1 cellular context compared by ENCODE assay signal in genomic region chr2:12036640-12036983, GRCh38.
TF ChIP-seq lines count a peak whose summit lies in the region.

No MANE protein-coding gene starts in this region.

TF ChIP-seq in K562, 482 proteins besides CTCF, POLR2A, EP300 and RAD21:
- TF ChIP-seq ADNP (tag; IDR thresholded peaks at IDR 0.05) (peak; percentile 65; the same call in 1 of the 2 replicates), KLF1 (tag; IDR thresholded peaks at IDR 0.05) (no peak), ZNF696 (CRISPR knock-in tag; conservative IDR thresholded peaks at IDR 0.05) (no peak), ZNF586 (CRISPR knock-in tag; conservative IDR thresholded peaks at IDR 0.05) (no peak)
- TF ChIP-seq, protein P1, sequence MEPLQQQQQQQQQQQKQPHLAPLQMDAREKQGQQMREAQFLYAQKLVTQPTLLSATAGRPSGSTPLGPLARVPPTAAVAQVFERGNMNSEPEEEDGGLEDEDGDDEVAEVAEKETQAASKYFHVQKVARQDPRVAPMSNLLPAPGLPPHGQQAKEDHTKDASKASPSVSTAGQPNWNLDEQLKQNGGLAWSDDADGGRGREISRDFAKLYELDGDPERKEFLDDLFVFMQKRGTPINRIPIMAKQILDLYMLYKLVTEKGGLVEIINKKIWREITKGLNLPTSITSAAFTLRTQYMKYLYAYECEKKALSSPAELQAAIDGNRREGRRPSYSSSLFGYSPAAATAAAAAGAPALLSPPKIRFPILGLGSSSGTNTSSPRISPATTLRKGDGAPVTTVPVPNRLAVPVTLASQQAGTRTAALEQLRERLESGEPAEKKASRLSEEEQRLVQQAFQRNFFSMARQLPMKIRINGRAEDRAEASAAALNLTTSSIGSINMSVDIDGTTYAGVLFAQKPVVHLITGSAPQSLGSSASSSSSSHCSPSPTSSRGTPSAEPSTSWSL (CRISPR knock-in tag; IDR thresholded peaks at IDR 0.05; ENCODE audit: borderline replicate concordance): no peak
